Comparison of ENCODE assay signal across 20 cellular contexts in genomic region chr3:48185129-48185528, GRCh38. TPM values are rescaled to one million over a fixed set of nuclear protein-coding genes. Genes with fewer than 3 reads are reported as not detected.
DNase-seq lines count a peak whose midpoint lies in the region; ATAC-seq and TF ChIP-seq lines count a peak whose summit lies in the region.
"Had no signal": no experiment of that assay in that cellular context is flagged by ENCODE, and none has a peak within 500 bp of the region (broad histone marks: within the 10 kb centered on the region; RNA-seq: fewer than 3 reads in every experiment).

No MANE protein-coding gene starts in this region.

- H3K4me2 ChIP-seq in SU-DHL-6 (ENCODE audit: low read depth, low read length, poor library complexity, severe bottlenecking), result no peak overlapping the region

- DNase-seq in natural killer cell (no peak), NCI-H2029 (lab: John Stamatoyannopoulos, UW) (no peak), DMS 273 (lab: John Stamatoyannopoulos, UW; ENCODE audit: unreplicated experiment) (no peak)
- no peak for DNase-seq in natural killer cell treated with Interleukin-12 subunit alpha and Interleukin-12 subunit beta and Interleukin-15 and Interleukin-18, amount 100 ng/mL, for 72 hours (ENCODE audit: low spot score)
- no peak for DNase-seq in activated effector memory CD4-positive, alpha-beta T cell treated with Interleukin-2 at 50 U/mL for 16 hours
- DNase-seq: CD8-positive, alpha-beta memory T cell; Kasumi-1; NCI-H1417 treated with DMSO at 0.1 percent for 48 hours; NCI-H2029 treated with DMSO at 0.1 percent for 48 hours; NCI-H2171 treated with DMSO at 0.1 percent for 48 hours; NCI-H446 treated with DMSO at 0.1 percent for 48 hours; NCI-H774 had no signal

- H3K36me3 ChIP-seq in SU-DHL-6 (ENCODE audit: low read length), result peaks cover 47% of the 10 kb centered on the region
- H3K36me3 ChIP-seq in iPS-20b (ENCODE audit: insufficient read depth, low read depth, low read length), result peaks cover 66% of the 10 kb centered on the region

- no peaks in the 10 kb centered on the region for H3K36me3 Mint-ChIP-seq in natural killer cell
- peaks cover 15% of the 10 kb centered on the region for H3K36me3 Mint-ChIP-seq in natural killer cell treated with Interleukin-12 subunit alpha and Interleukin-12 subunit beta and Interleukin-15 and Interleukin-18, amount 100 ng/mL, for 72 hours

- no peak overlapping the region for H3K27ac ChIP-seq in SU-DHL-6 (ENCODE audit: low read depth, low read length)
- no peak overlapping the region for H3K27ac ChIP-seq in iPS-20b (ENCODE audit: low read length)

- ATAC-seq in natural killer cell, result no peak
- ATAC-seq in natural killer cell treated with Interleukin-12 subunit alpha and Interleukin-12 subunit beta and Interleukin-15 and Interleukin-18, amount 100 ng/mL, for 72 hours, result no peak
- ATAC-seq in GM18867 (IDR thresholded peaks at IDR 0.05; ENCODE audit: unreplicated experiment), result no peak
- ATAC-seq: Panc1, Right ventricle myocardium inferior had no signal

- H3K9me3 ChIP-seq in SU-DHL-6 (ENCODE audit: insufficient read depth, low read length) (no peaks in the 10 kb centered on the region), iPS-20b (ENCODE audit: insufficient read depth, low read depth, low read length) (no peaks in the 10 kb centered on the region)

- no peaks in the 10 kb centered on the region for H3K9me2 ChIP-seq in SU-DHL-6 (replicated peaks; ENCODE audit: insufficient read depth, low read length)

- H3K27ac Mint-ChIP-seq in natural killer cell, result no peak overlapping the region
- no peak overlapping the region for H3K27ac Mint-ChIP-seq in natural killer cell treated with Interleukin-12 subunit alpha and Interleukin-12 subunit beta and Interleukin-15 and Interleukin-18, amount 100 ng/mL, for 72 hours

- TF ChIP-seq CTCF in natural killer cell (IDR thresholded peaks at IDR 0.05) (no peak), SU-DHL-6 (IDR thresholded peaks at IDR 0.05; ENCODE audit: insufficient read depth, low read length, poor library complexity, severe bottlenecking) (no peak)

- intact Hi-C loops in natural killer cell (cut with micrococcal nuclease), result no loop called here

- H3K9ac ChIP-seq in SU-DHL-6 (ENCODE audit: low read length), result peak overlapping the region; percentile 6; the same call in 1 of the 2 replicates
- H3K9ac ChIP-seq in iPS-20b (ENCODE audit: low read depth, low read length), result peak overlapping the region; percentile 7; the same call in 1 of the 2 replicates

- peaks cover 15 to 18% of the 10 kb centered on the region in 2 donors for H3K4me1 Mint-ChIP-seq in natural killer cell
- peaks cover 9 to 24% of the 10 kb centered on the region in 2 donors for H3K4me1 Mint-ChIP-seq in natural killer cell treated with Interleukin-12 subunit alpha and Interleukin-12 subunit beta and Interleukin-15 and Interleukin-18, amount 100 ng/mL, for 72 hours (ENCODE audit: low read depth in 2 of 2)

- peaks cover 1% of the 10 kb centered on the region; the same call in 1 of the 2 replicates for H3K4me1 ChIP-seq in iPS-20b (ENCODE audit: insufficient read depth, low read length)

- H3K27me3 ChIP-seq in SU-DHL-6 (ENCODE audit: low read length), result no peaks in the 10 kb centered on the region
- no peaks in the 10 kb centered on the region for H3K27me3 ChIP-seq in iPS-20b (ENCODE audit: insufficient read depth, low read length)

- H3K4me3 Mint-ChIP-seq in natural killer cell, result peak overlapping the region; percentile 17
- H3K4me3 Mint-ChIP-seq in natural killer cell treated with Interleukin-12 subunit alpha and Interleukin-12 subunit beta and Interleukin-15 and Interleukin-18, amount 100 ng/mL, for 72 hours, result no peak overlapping the region

- H3K9me3 Mint-ChIP-seq in natural killer cell, result no peaks in the 10 kb centered on the region
- H3K9me3 Mint-ChIP-seq in natural killer cell treated with Interleukin-12 subunit alpha and Interleukin-12 subunit beta and Interleukin-15 and Interleukin-18, amount 100 ng/mL, for 72 hours, result no peaks in the 10 kb centered on the region

- peaks cover 10% of the 10 kb centered on the region; the same call in 1 of the 2 replicates for H3F3A ChIP-seq in SU-DHL-6 (ENCODE audit: insufficient read depth)

- peaks cover 79% of the 10 kb centered on the region for H3K79me2 ChIP-seq in SU-DHL-6 (ENCODE audit: insufficient read depth, low read length)

- H3K27me3 Mint-ChIP-seq in natural killer cell (ENCODE audit: low read depth in 2 of 2), result peaks cover 0 to 8% of the 10 kb centered on the region in 2 donors
- no peaks in the 10 kb centered on the region for H3K27me3 Mint-ChIP-seq in natural killer cell treated with Interleukin-12 subunit alpha and Interleukin-12 subunit beta and Interleukin-15 and Interleukin-18, amount 100 ng/mL, for 72 hours

- H2AFZ ChIP-seq in SU-DHL-6 (ENCODE audit: low read depth, low read length, severe bottlenecking), result no peak overlapping the region

- H3K4me3 ChIP-seq in SU-DHL-6 (ENCODE audit: insufficient read depth, low read length, poor library complexity, severe bottlenecking), result no peak overlapping the region
- no peak overlapping the region for H3K4me3 ChIP-seq in iPS-20b (ENCODE audit: low read length)

- H4K20me1 ChIP-seq in SU-DHL-6 (ENCODE audit: low read depth, low read length), result no peaks in the 10 kb centered on the region

RNA-seq across cellular contexts. Expression of gene CDC25A, which starts 3.1 kb away (rescaled TPM):
- 1 to 10 TPM in 1 of 3 donors, under 1 TPM in 2; 0.56 to 1.3 (median 0.72) TPM for total RNA-seq in natural killer cell
- 10 to 100 TPM; 35.8 to 76.7 TPM for total RNA-seq in natural killer cell treated with Interleukin-12 subunit alpha and Interleukin-12 subunit beta and Interleukin-15 and Interleukin-18, amount 100 ng/mL, for 72 hours

RNA-seq across cellular contexts. Expression of gene CAMP, which starts 38.2 kb away (rescaled TPM):
- not detected for total RNA-seq in natural killer cell
- not detected for total RNA-seq in natural killer cell treated with Interleukin-12 subunit alpha and Interleukin-12 subunit beta and Interleukin-15 and Interleukin-18, amount 100 ng/mL, for 72 hours
- total RNA-seq: A172; CD8-positive, alpha-beta memory T cell; Daoy; HT-29 had no signal

RNA-seq across cellular contexts. Expression of gene ZNF589, which starts 55.8 kb away (rescaled TPM):
- 10 to 100 TPM; 16.3 to 26.6 (median 21.4) TPM for total RNA-seq in natural killer cell
- 10 to 100 TPM; 23.9 to 51.3 TPM for total RNA-seq in natural killer cell treated with Interleukin-12 subunit alpha and Interleukin-12 subunit beta and Interleukin-15 and Interleukin-18, amount 100 ng/mL, for 72 hours

Comparison
In these comparisons a context has a peak if more than half of its experiments do, and no peak if none do; other contexts are left out.
1. RNA of gene CDC25A, which starts 3.1 kb away (total RNA-seq): 35.8 to 76.7 TPM in natural killer cell treated with Interleukin-12 subunit alpha and Interleukin-12 subunit beta and Interleukin-15 and Interleukin-18, amount 100 ng/mL, for 72 hours; 0.56 to 1.3 TPM in natural killer cell; every median in the first group is over 10 times any median in the second.